ENCODE assay signal across 14 cellular contexts in the genomic region with DNA sequence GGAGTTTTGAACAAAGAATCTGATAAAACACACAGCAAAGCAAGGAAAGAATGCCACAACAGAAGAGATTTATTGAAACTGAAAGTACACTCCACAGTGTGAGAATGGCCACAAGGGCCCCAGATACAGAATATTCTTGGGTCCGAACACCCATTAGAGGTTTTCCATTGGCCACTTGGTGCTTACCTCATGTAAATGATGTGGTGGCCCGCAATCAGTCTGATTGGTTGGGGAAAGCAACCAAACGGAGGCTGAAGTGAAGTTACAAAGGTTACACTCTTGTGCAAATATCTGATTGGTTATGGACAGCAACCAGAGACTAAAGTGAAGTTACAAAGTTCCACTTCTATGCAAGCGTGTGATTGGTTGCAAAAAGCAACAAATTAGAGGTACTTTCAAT. TPM values are rescaled to one million over a fixed set of nuclear protein-coding genes. Genes with fewer than 3 reads are reported as not detected.
DNase-seq lines count a peak whose midpoint lies in the region; ATAC-seq, FAIRE-seq and TF ChIP-seq lines count a peak whose summit lies in the region.
"Had no signal": no experiment of that assay in that cellular context is flagged by ENCODE, and none has a peak within 500 bp of the region (broad histone marks: within the 10 kb centered on the region; RNA-seq: fewer than 3 reads in every experiment).

No MANE protein-coding gene starts in this region.

- POLR2A ChIA-PET in activated naive CD8-positive, alpha-beta T cell treated with anti-CD3 and anti-CD28 coated beads, Interleukin-2, amount 10 ng/mL, durations not matched to agents 7 days and 5 days (lab: Charles Lee): no interaction called here

- peak overlapping the region; percentile 35 for H3K4me3 Mint-ChIP-seq in activated naive CD8-positive, alpha-beta T cell treated with anti-CD3 and anti-CD28 coated beads, Interleukin-2, amount 10 ng/mL, durations not matched to agents 7 days and 5 days
- no peak overlapping the region for H3K4me3 Mint-ChIP-seq in activated naive CD8-positive, alpha-beta T cell treated with anti-CD3 and anti-CD28 coated beads for 36 hours
- H3K4me3 Mint-ChIP-seq: activated T-cell treated with anti-CD3 and anti-CD28 coated beads, Interleukin-2, amount 50 U/mL, for 4 hours had no signal

- TF ChIP-seq CTCF in osteoblast (IDR thresholded peaks at IDR 0.05; ENCODE audit: extremely low read depth, low read depth, low read length): no peak
- TF ChIP-seq CTCF in tibial artery (IDR thresholded peaks at IDR 0.05): no peak

- H3K4me3 ChIP-seq in osteoblast (ENCODE audit: insufficient read depth, low read length) (no peak overlapping the region), tibial artery (no peak overlapping the region)
- H3K4me3 ChIP-seq: uterus had no signal

- H3K27me3 ChIP-seq in osteoblast (ENCODE audit: insufficient read depth, low read length) (no peaks in the 10 kb centered on the region), tibial artery (no peaks in the 10 kb centered on the region)
- H3K27me3 ChIP-seq: uterus had no signal

- ATAC-seq in activated naive CD8-positive, alpha-beta T cell treated with anti-CD3 and anti-CD28 coated beads, Interleukin-2, amount 10 ng/mL, durations not matched to agents 7 days and 5 days (ENCODE audit: low read depth): peak; percentile 74
- ATAC-seq in HG02642 (IDR thresholded peaks at IDR 0.05; ENCODE audit: poor library complexity, unreplicated experiment) (peak; percentile 66), HG03469 (IDR thresholded peaks at IDR 0.05; ENCODE audit: unreplicated experiment) (peak; percentile 45)
- ATAC-seq: activated T-cell treated with anti-CD3 and anti-CD28 coated beads, Interleukin-2, amount 50 U/mL, for 4 hours had no signal

- H3K27ac ChIP-seq in osteoblast (ENCODE audit: low read depth, low read length) (no peak overlapping the region), tibial artery (no peak overlapping the region)
- H3K27ac ChIP-seq: uterus had no signal

- H4K20me1 ChIP-seq in osteoblast (ENCODE audit: insufficient read depth, low read length): no peaks in the 10 kb centered on the region

- H3K4me1 ChIP-seq in osteoblast (ENCODE audit: insufficient read depth, low read length) (no peaks in the 10 kb centered on the region), tibial artery (no peaks in the 10 kb centered on the region)
- H3K4me1 ChIP-seq: uterus had no signal

- no peak overlapping the region for H3K27ac Mint-ChIP-seq in activated naive CD8-positive, alpha-beta T cell treated with anti-CD3 and anti-CD28 coated beads, Interleukin-2, amount 10 ng/mL, durations not matched to agents 7 days and 5 days
- H3K27ac Mint-ChIP-seq in activated naive CD8-positive, alpha-beta T cell treated with anti-CD3 and anti-CD28 coated beads for 36 hours: no peak overlapping the region

- no peak overlapping the region for H3K4me2 ChIP-seq in osteoblast (ENCODE audit: insufficient read depth, low read length)
- H3K4me2 ChIP-seq: SK-N-SH had no signal

- no peaks in the 10 kb centered on the region for H3K27me3 Mint-ChIP-seq in activated naive CD8-positive, alpha-beta T cell treated with anti-CD3 and anti-CD28 coated beads, Interleukin-2, amount 10 ng/mL, durations not matched to agents 7 days and 5 days
- H3K27me3 Mint-ChIP-seq in activated naive CD8-positive, alpha-beta T cell treated with anti-CD3 and anti-CD28 coated beads for 36 hours: no peaks in the 10 kb centered on the region

- no peak overlapping the region for H2AFZ ChIP-seq in osteoblast (ENCODE audit: low read length)

- intact Hi-C loops in tibial artery (cut with DNase I; ENCODE audit: low total_unique reads): no loop called here

- DNase-seq in activated naive CD8-positive, alpha-beta T cell treated with anti-CD3 and anti-CD28 coated beads, Interleukin-2, amount 10 ng/mL, durations not matched to agents 7 days and 5 days: no peak
- no peak for DNase-seq in activated naive CD8-positive, alpha-beta T cell treated with anti-CD3 and anti-CD28 coated beads for 36 hours
- DNase-seq in osteoblast (ENCODE audit: insufficient read length, low spot score, missing footprints): peak; percentile 9
- DNase-seq in tibial artery: no peak
- DNase-seq in NCI-H774 (lab: John Stamatoyannopoulos, UW): no peak
- DNase-seq in RCC 7860 (ENCODE audit: low spot score): no peak
- DNase-seq: activated T-cell treated with anti-CD3 and anti-CD28 coated beads, Interleukin-2, amount 50 U/mL, for 4 hours; anterior cingulate cortex; KG1; SK-N-SH; uterus had no signal

- H3K79me2 ChIP-seq in osteoblast (ENCODE audit: insufficient read depth, low read length): no peaks in the 10 kb centered on the region

- no peak for FAIRE-seq in RCC 7860 (lab: Jason Lieb, UNC)

- H3K36me3 Mint-ChIP-seq in activated naive CD8-positive, alpha-beta T cell treated with anti-CD3 and anti-CD28 coated beads, Interleukin-2, amount 10 ng/mL, durations not matched to agents 7 days and 5 days: peaks cover 20% of the 10 kb centered on the region
- peaks cover 26% of the 10 kb centered on the region for H3K36me3 Mint-ChIP-seq in activated naive CD8-positive, alpha-beta T cell treated with anti-CD3 and anti-CD28 coated beads for 36 hours

- no peaks in the 10 kb centered on the region for H3K9me3 Mint-ChIP-seq in activated naive CD8-positive, alpha-beta T cell treated with anti-CD3 and anti-CD28 coated beads, Interleukin-2, amount 10 ng/mL, durations not matched to agents 7 days and 5 days
- H3K9me3 Mint-ChIP-seq in activated naive CD8-positive, alpha-beta T cell treated with anti-CD3 and anti-CD28 coated beads for 36 hours: no peaks in the 10 kb centered on the region
- H3K9me3 Mint-ChIP-seq: activated T-cell treated with anti-CD3 and anti-CD28 coated beads, Interleukin-2, amount 50 U/mL, for 4 hours had no signal

- H3K9me3 ChIP-seq in osteoblast (ENCODE audit: low read depth, low read length) (no peaks in the 10 kb centered on the region), tibial artery (no peaks in the 10 kb centered on the region)
- H3K9me3 ChIP-seq: SK-N-SH, uterus had no signal

- peaks cover 6% of the 10 kb centered on the region for H3K36me3 ChIP-seq in osteoblast (ENCODE audit: insufficient read depth, low read length)
- peaks cover 13 to 33% (median 19%) of the 10 kb centered on the region in 3 donors for H3K36me3 ChIP-seq in tibial artery
- H3K36me3 ChIP-seq: uterus had no signal

- H3K4me1 Mint-ChIP-seq in activated naive CD8-positive, alpha-beta T cell treated with anti-CD3 and anti-CD28 coated beads, Interleukin-2, amount 10 ng/mL, durations not matched to agents 7 days and 5 days: peaks cover 16% of the 10 kb centered on the region
- peaks cover 33% of the 10 kb centered on the region for H3K4me1 Mint-ChIP-seq in activated naive CD8-positive, alpha-beta T cell treated with anti-CD3 and anti-CD28 coated beads for 36 hours

RNA-seq across cellular contexts. Expression of a gene that starts 20.4 kb away (rescaled TPM):
- total RNA-seq in activated naive CD8-positive, alpha-beta T cell treated with anti-CD3 and anti-CD28 coated beads, Interleukin-2, amount 10 ng/mL, durations not matched to agents 7 days and 5 days: 10 to 100 TPM; 16.4 to 18.4 TPM
- total RNA-seq in activated naive CD8-positive, alpha-beta T cell treated with anti-CD3 and anti-CD28 coated beads for 36 hours: 10 to 100 TPM; 13.2 to 13.5 TPM
- 13.4 and 15.9 TPM in 2 replicates for total RNA-seq in osteoblast

RNA-seq across cellular contexts. Expression of a gene that starts 20.5 kb away (rescaled TPM):
- total RNA-seq in activated naive CD8-positive, alpha-beta T cell treated with anti-CD3 and anti-CD28 coated beads, Interleukin-2, amount 10 ng/mL, durations not matched to agents 7 days and 5 days: 1 to 10 TPM; 7.7 to 9.6 TPM
- total RNA-seq in activated naive CD8-positive, alpha-beta T cell treated with anti-CD3 and anti-CD28 coated beads for 36 hours: 1 to 10 TPM; 6.6 to 7.1 TPM
- 3.5 and 4.7 TPM in 2 replicates for total RNA-seq in osteoblast

RNA-seq across cellular contexts. Expression of a gene that starts 54.9 kb away (rescaled TPM):
- not detected for total RNA-seq in activated naive CD8-positive, alpha-beta T cell treated with anti-CD3 and anti-CD28 coated beads, Interleukin-2, amount 10 ng/mL, durations not matched to agents 7 days and 5 days
- total RNA-seq in activated naive CD8-positive, alpha-beta T cell treated with anti-CD3 and anti-CD28 coated beads for 36 hours: not detected
- under 0.01 TPM in 1 of 2 replicates, not detected in the other for total RNA-seq in osteoblast
- total RNA-seq: activated T-cell treated with anti-CD3 and anti-CD28 coated beads, Interleukin-2, amount 50 U/mL, for 4 hours; fibroblast of villous mesenchyme had no signal
